1 cellular context compared by ENCODE assay signal in genomic region chr11:76702378-76703128, GRCh38.
TF ChIP-seq lines count a peak whose summit lies in the region.

No MANE protein-coding gene starts in this region.

TF ChIP-seq in K562, 482 proteins besides CTCF, POLR2A, EP300 and RAD21 (continued from another document and continues in another):
- peak; percentile 58; the same call in 1 of the 2 replicates for TF ChIP-seq RREB1 (CRISPR knock-in tag; IDR thresholded peaks at IDR 0.05)
- peak; percentile 47; the same call in 1 of the 2 replicates for TF ChIP-seq EP400 (IDR thresholded peaks at IDR 0.05)
- peak; percentile 64; the same call in 1 of the 2 replicates for TF ChIP-seq ESRRA (IDR thresholded peaks at IDR 0.05; ENCODE audit: borderline replicate concordance, low read depth)
- peak; percentile 77; the same call in 1 of the 2 replicates for TF ChIP-seq PHF21A (IDR thresholded peaks at IDR 0.05; ENCODE audit: borderline replicate concordance, low read depth)
- TF ChIP-seq, protein P1, sequence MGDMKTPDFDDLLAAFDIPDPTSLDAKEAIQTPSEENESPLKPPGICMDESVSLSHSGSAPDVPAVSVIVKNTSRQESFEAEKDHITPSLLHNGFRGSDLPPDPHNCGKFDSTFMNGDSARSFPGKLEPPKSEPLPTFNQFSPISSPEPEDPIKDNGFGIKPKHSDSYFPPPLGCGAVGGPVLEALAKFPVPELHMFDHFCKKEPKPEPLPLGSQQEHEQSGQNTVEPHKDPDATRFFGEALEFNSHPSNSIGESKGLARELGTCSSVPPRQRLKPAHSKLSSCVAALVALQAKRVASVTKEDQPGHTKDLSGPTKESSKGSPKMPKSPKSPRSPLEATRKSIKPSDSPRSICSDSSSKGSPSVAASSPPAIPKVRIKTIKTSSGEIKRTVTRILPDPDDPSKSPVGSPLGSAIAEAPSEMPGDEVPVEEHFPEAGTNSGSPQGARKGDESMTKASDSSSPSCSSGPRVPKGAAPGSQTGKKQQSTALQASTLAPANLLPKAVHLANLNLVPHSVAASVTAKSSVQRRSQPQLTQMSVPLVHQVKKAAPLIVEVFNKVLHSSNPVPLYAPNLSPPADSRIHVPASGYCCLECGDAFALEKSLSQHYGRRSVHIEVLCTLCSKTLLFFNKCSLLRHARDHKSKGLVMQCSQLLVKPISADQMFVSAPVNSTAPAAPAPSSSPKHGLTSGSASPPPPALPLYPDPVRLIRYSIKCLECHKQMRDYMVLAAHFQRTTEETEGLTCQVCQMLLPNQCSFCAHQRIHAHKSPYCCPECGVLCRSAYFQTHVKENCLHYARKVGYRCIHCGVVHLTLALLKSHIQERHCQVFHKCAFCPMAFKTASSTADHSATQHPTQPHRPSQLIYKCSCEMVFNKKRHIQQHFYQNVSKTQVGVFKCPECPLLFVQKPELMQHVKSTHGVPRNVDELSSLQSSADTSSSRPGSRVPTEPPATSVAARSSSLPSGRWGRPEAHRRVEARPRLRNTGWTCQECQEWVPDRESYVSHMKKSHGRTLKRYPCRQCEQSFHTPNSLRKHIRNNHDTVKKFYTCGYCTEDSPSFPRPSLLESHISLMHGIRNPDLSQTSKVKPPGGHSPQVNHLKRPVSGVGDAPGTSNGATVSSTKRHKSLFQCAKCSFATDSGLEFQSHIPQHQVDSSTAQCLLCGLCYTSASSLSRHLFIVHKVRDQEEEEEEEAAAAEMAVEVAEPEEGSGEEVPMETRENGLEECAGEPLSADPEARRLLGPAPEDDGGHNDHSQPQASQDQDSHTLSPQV (IDR thresholded peaks at IDR 0.05), result peak; percentile 76; the same call in 1 of the 2 replicates
- peak; percentile 89 for TF ChIP-seq C11orf30 (IDR thresholded peaks at IDR 0.05; ENCODE audit: low read depth)
- no peak for TF ChIP-seq MCM7 (IDR thresholded peaks at IDR 0.05)
- no peak for TF ChIP-seq PTRF (tag; IDR thresholded peaks at IDR 0.05)
- TF ChIP-seq PHTF2 (CRISPR knock-in tag; IDR thresholded peaks at IDR 0.05), result no peak
- TF ChIP-seq DPF2 (IDR thresholded peaks at IDR 0.05), result peak; percentile 98
- peak; percentile 99 for TF ChIP-seq SMARCA5 (IDR thresholded peaks at IDR 0.05)
- peak; percentile 97 for TF ChIP-seq CBFA2T2 (conservative IDR thresholded peaks at IDR 0.05)
- TF ChIP-seq ZNF324 (CRISPR knock-in tag; IDR thresholded peaks at IDR 0.05), result no peak
- no peak for TF ChIP-seq TBP (optimal IDR thresholded peaks at IDR 0.05; ENCODE audit: low read depth, low read length)
- TF ChIP-seq, protein P2, sequence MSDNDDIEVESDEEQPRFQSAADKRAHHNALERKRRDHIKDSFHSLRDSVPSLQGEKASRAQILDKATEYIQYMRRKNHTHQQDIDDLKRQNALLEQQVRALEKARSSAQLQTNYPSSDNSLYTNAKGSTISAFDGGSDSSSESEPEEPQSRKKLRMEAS (CRISPR knock-in tag; IDR thresholded peaks at IDR 0.05), result peak; percentile 45; the same call in 1 of the 2 replicates
- TF ChIP-seq RBBP5 (IDR thresholded peaks at IDR 0.05; ENCODE audit: borderline replicate concordance, insufficient read depth, low read length, poor library complexity, severe bottlenecking), result no peak
- TF ChIP-seq HNRNPH1 (optimal IDR thresholded peaks at IDR 0.05; ENCODE audit: low read depth, low read length), result no peak
- peak; percentile 23; the same call in 1 of the 2 replicates for TF ChIP-seq PHB2 (IDR thresholded peaks at IDR 0.05; ENCODE audit: low read depth)
- TF ChIP-seq FOS (IDR thresholded peaks at IDR 0.05; ENCODE audit: extremely low read depth, insufficient read length), result peak; percentile 62
- no peak for TF ChIP-seq ZNF507 (tag; conservative IDR thresholded peaks at IDR 0.05)
- peak; percentile 96 for TF ChIP-seq NCOR1 (IDR thresholded peaks at IDR 0.05)
- TF ChIP-seq BHLHE40 (IDR thresholded peaks at IDR 0.05; ENCODE audit: low read length), result peak; percentile 86
- peak; percentile 71; the same call in 1 of the 2 replicates for TF ChIP-seq NBN (IDR thresholded peaks at IDR 0.05; ENCODE audit: low read depth)
- TF ChIP-seq, protein P3, sequence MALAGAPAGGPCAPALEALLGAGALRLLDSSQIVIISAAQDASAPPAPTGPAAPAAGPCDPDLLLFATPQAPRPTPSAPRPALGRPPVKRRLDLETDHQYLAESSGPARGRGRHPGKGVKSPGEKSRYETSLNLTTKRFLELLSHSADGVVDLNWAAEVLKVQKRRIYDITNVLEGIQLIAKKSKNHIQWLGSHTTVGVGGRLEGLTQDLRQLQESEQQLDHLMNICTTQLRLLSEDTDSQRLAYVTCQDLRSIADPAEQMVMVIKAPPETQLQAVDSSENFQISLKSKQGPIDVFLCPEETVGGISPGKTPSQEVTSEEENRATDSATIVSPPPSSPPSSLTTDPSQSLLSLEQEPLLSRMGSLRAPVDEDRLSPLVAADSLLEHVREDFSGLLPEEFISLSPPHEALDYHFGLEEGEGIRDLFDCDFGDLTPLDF (CRISPR knock-in tag; IDR thresholded peaks at IDR 0.05), result 0 out of 2 replicates have a peak, but pooled peaks have one; percentile 30
- no peak for TF ChIP-seq NFIX (CRISPR knock-in tag; IDR thresholded peaks at IDR 0.05; ENCODE audit: low read depth)
- no peak for TF ChIP-seq JUNB (CRISPR knock-in tag; conservative IDR thresholded peaks at IDR 0.05)
- TF ChIP-seq ZNF217 (CRISPR knock-in tag; IDR thresholded peaks at IDR 0.05), result no peak
- TF ChIP-seq, protein P4, sequence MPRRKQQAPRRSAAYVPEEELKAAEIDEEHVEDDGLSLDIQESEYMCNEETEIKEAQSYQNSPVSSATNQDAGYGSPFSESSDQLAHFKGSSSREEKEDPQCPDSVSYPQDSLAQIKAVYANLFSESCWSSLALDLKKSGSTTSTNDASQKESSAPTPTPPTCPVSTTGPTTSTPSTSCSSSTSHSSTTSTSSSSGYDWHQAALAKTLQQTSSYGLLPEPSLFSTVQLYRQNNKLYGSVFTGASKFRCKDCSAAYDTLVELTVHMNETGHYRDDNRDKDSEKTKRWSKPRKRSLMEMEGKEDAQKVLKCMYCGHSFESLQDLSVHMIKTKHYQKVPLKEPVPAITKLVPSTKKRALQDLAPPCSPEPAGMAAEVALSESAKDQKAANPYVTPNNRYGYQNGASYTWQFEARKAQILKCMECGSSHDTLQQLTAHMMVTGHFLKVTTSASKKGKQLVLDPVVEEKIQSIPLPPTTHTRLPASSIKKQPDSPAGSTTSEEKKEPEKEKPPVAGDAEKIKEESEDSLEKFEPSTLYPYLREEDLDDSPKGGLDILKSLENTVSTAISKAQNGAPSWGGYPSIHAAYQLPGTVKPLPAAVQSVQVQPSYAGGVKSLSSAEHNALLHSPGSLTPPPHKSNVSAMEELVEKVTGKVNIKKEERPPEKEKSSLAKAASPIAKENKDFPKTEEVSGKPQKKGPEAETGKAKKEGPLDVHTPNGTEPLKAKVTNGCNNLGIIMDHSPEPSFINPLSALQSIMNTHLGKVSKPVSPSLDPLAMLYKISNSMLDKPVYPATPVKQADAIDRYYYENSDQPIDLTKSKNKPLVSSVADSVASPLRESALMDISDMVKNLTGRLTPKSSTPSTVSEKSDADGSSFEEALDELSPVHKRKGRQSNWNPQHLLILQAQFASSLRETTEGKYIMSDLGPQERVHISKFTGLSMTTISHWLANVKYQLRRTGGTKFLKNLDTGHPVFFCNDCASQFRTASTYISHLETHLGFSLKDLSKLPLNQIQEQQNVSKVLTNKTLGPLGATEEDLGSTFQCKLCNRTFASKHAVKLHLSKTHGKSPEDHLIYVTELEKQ (CRISPR knock-in tag; IDR thresholded peaks at IDR 0.05), result no peak
- TF ChIP-seq, protein P5, sequence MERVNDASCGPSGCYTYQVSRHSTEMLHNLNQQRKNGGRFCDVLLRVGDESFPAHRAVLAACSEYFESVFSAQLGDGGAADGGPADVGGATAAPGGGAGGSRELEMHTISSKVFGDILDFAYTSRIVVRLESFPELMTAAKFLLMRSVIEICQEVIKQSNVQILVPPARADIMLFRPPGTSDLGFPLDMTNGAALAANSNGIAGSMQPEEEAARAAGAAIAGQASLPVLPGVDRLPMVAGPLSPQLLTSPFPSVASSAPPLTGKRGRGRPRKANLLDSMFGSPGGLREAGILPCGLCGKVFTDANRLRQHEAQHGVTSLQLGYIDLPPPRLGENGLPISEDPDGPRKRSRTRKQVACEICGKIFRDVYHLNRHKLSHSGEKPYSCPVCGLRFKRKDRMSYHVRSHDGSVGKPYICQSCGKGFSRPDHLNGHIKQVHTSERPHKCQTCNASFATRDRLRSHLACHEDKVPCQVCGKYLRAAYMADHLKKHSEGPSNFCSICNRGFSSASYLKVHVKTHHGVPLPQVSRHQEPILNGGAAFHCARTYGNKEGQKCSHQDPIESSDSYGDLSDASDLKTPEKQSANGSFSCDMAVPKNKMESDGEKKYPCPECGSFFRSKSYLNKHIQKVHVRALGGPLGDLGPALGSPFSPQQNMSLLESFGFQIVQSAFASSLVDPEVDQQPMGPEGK (CRISPR knock-in tag; IDR thresholded peaks at IDR 0.05; ENCODE audit: borderline replicate concordance), result no peak
- no peak for TF ChIP-seq PRMT5 (CRISPR knock-in tag; IDR thresholded peaks at IDR 0.05)
- TF ChIP-seq HMBOX1 (IDR thresholded peaks at IDR 0.05), result peak; percentile 67
- no peak for TF ChIP-seq RBM22 (IDR thresholded peaks at IDR 0.05; ENCODE audit: low read depth, low read length, poor library complexity, severe bottlenecking)
- TF ChIP-seq SMARCC2 (IDR thresholded peaks at IDR 0.05; ENCODE audit: low read depth), result peak; percentile 98
- TF ChIP-seq ETS2 (tag; IDR thresholded peaks at IDR 0.05; ENCODE audit: borderline replicate concordance, poor library complexity, severe bottlenecking), result no peak
- peak; percentile 78 to 80 for TF ChIP-seq NRF1 (conservative IDR thresholded peaks at IDR 0.05 in 1 of 2, IDR thresholded peaks at IDR 0.05 in 1 of 2)
- TF ChIP-seq CBX3 (IDR thresholded peaks at IDR 0.05; ENCODE audit: borderline replicate concordance in 1 of 2, low read length in 2 of 2), result peak in 1 of 2 experiments; percentile 70; a peak in 2 of 3 replicates
- TF ChIP-seq, protein P6, sequence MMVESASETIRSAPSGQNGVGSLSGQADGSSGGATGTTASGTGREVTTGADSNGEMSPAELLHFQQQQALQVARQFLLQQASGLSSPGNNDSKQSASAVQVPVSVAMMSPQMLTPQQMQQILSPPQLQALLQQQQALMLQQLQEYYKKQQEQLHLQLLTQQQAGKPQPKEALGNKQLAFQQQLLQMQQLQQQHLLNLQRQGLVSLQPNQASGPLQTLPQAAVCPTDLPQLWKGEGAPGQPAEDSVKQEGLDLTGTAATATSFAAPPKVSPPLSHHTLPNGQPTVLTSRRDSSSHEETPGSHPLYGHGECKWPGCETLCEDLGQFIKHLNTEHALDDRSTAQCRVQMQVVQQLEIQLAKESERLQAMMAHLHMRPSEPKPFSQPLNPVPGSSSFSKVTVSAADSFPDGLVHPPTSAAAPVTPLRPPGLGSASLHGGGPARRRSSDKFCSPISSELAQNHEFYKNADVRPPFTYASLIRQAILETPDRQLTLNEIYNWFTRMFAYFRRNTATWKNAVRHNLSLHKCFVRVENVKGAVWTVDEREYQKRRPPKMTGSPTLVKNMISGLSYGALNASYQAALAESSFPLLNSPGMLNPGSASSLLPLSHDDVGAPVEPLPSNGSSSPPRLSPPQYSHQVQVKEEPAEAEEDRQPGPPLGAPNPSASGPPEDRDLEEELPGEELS (CRISPR knock-in tag; IDR thresholded peaks at IDR 0.05; ENCODE audit: borderline replicate concordance), result peak; percentile 50; the same call in 1 of the 2 replicates
- TF ChIP-seq NFE2 (IDR thresholded peaks at IDR 0.05; ENCODE audit: low read depth), result peak; percentile 91
